In genomic region chr22:41367039-41367679, GRCh38 we compare ENCODE assay signal across 8 cellular contexts. TPM values are rescaled to one million over a fixed set of nuclear protein-coding genes. Genes with fewer than 3 reads are reported as not detected.
DNase-seq lines count a peak whose midpoint lies in the region; ATAC-seq and TF ChIP-seq lines count a peak whose summit lies in the region.

No MANE protein-coding gene starts in this region.

- no peak overlapping the region for H3K4me3 ChIP-seq in Panc1 (ENCODE audit: low read depth in 2 of 2, low read length in 2 of 2)

- POLR2A ChIA-PET in Panc1 (lab: Charles Lee): interaction anchor here (0.6 kb wide), 1 partner anchor 1274 kb away, joined by 3 read pairs; no protein-coding TSS in a partner anchor

- CTCF ChIA-PET in Panc1 (lab: Charles Lee): no interaction called here

- intact Hi-C loops in Panc1 (cut with micrococcal nuclease; ENCODE audit: unreplicated experiment): no loop called here

- TF ChIP-seq CTCF in LNCAP (IDR thresholded peaks at IDR 0.05): peak; percentile 38; the same call in 1 of the 2 replicates
- TF ChIP-seq CTCF in Panc1 (IDR thresholded peaks at IDR 0.05): no peak

- H3K27ac ChIP-seq in Panc1 (ENCODE audit: low read length): no peak overlapping the region

- peak; percentile 76 for ATAC-seq in Panc1
- no peak for ATAC-seq in GM18517 (IDR thresholded peaks at IDR 0.05; ENCODE audit: unreplicated experiment)
- ATAC-seq in GM21515 (IDR thresholded peaks at IDR 0.05; ENCODE audit: unreplicated experiment): no peak

- in situ Hi-C loops in Panc1 (cut with HindIII; ENCODE audit: low pct_unique_long_range_greater_than_20kb, low sequenced_read_pairs): no loop called here

- H3K9me3 ChIP-seq in Panc1 (ENCODE audit: control insufficient read depth, insufficient read depth, low read depth, low read length): no peaks in the 10 kb centered on the region

- DNase-seq in COLO829 (ENCODE audit: low spot score) (peak; percentile 90), Panc1 (ENCODE audit: low read depth, low spot score) (no peak), cerebellum (ENCODE audit: low spot score) (peak; percentile 98), kidney glomerular epithelial cell (lab: John Stamatoyannopoulos, UW) (peak; percentile 83), smooth muscle cell of the brain vasculature (ENCODE audit: low read depth, low spot score) (peak; percentile 83)

- H3K4me1 ChIP-seq in Panc1 (ENCODE audit: control insufficient read depth, insufficient read depth, low read length): peaks cover 14% of the 10 kb centered on the region

- H3K36me3 ChIP-seq in Panc1 (ENCODE audit: control insufficient read depth, insufficient read depth, low read length): no peaks in the 10 kb centered on the region

- BruUV-seq in Panc1 (replicated peaks; lab: Mats Ljungman, UMichigan): no TSS peak

- H3K27me3 ChIP-seq in Panc1 (ENCODE audit: control insufficient read depth, insufficient read depth, low read length): no peaks in the 10 kb centered on the region

RNA-seq across cellular contexts. Expression of gene TEF, which starts 14.6 kb away (rescaled TPM):
- 7.8 TPM for total RNA-seq in Panc1 (2021; ENCODE audit: unreplicated experiment)
- 5.9 TPM for polyA plus RNA-seq in Panc1 (2012; ENCODE audit: insufficient read length)
- total RNA-seq in cerebellum: 6.3 TPM
